In the genomic region with DNA sequence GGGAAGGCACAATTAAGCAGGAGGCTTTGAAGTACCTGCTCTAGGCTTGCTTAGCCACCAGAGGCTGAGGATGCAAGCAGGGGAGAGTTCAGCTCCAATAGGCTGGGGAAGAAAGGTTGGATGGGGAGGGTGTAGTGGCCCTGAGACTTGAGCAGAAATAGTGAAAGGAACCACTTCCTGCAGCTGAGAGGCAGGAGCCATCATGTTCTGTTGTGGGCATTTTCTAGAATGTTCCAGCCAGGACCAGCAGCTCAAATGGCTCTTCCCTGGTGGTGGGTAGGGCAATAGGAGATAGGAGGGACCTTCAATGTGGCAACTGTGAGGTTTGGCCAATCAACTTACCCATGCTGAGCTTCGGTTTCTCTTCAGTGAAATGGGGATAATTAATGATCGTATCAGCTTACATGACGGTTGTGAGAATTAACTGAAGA, we compare ENCODE assay signal across 14 cellular contexts.
DNase-seq lines count a peak whose midpoint lies in the region; ATAC-seq and TF ChIP-seq lines count a peak whose summit lies in the region.
"Had no signal": no experiment of that assay in that cellular context is flagged by ENCODE, and none has a peak within 500 bp of the region (broad histone marks: within the 10 kb centered on the region; RNA-seq: fewer than 3 reads in every experiment).

No MANE protein-coding gene starts in this region.

- peaks cover 14% of the 10 kb centered on the region for H3K36me3 Mint-ChIP-seq in stimulated activated naive CD8-positive, alpha-beta T cell treated with anti-CD3 and anti-CD28 coated beads, Interleukin-15, Interleukin-2, amounts not matched to agents 100 ng/mL and 50 ng/mL, for 24 hours (ENCODE audit: low read depth)
- peaks cover 11% of the 10 kb centered on the region for H3K36me3 Mint-ChIP-seq in endothelial cell (ENCODE audit: low read depth, unreplicated experiment)
- H3K36me3 Mint-ChIP-seq in activated T-helper 2 cell treated with anti-CD3 and anti-CD28 coated beads, Interferon-gamma antibody, Interleukin-2, Interleukin-4, amounts not matched to agents 10 μg/mL and 5 μg/mL and 100 μg/mL, durations not matched to agents 14 hours and 24 hours and 36 hours (ENCODE audit: low read depth) = no peaks in the 10 kb centered on the region
- H3K36me3 Mint-ChIP-seq: activated CD8-positive, alpha-beta memory T cell treated with anti-CD3 and anti-CD28 coated beads, Interleukin-2, amount 10 ng/mL, durations not matched to agents 7 days and 5 days had no signal

- no peak overlapping the region for H3K4me3 Mint-ChIP-seq in stimulated activated naive CD8-positive, alpha-beta T cell treated with anti-CD3 and anti-CD28 coated beads, Interleukin-15, Interleukin-2, amounts not matched to agents 100 ng/mL and 50 ng/mL, for 24 hours
- peak overlapping the region; percentile 51 for H3K4me3 Mint-ChIP-seq in endothelial cell (ENCODE audit: unreplicated experiment)
- no peak overlapping the region for H3K4me3 Mint-ChIP-seq in activated T-helper 2 cell treated with anti-CD3 and anti-CD28 coated beads, Interferon-gamma antibody, Interleukin-2, Interleukin-4, amounts not matched to agents 10 μg/mL and 5 μg/mL and 100 μg/mL, durations not matched to agents 14 hours and 24 hours and 36 hours (ENCODE audit: low read depth)
- H3K4me3 Mint-ChIP-seq: activated CD8-positive, alpha-beta memory T cell treated with anti-CD3 and anti-CD28 coated beads, Interleukin-2, amount 10 ng/mL, durations not matched to agents 7 days and 5 days; HFFc6 had no signal

- peaks cover 25% of the 10 kb centered on the region for H3K4me1 Mint-ChIP-seq in stimulated activated naive CD8-positive, alpha-beta T cell treated with anti-CD3 and anti-CD28 coated beads, Interleukin-15, Interleukin-2, amounts not matched to agents 100 ng/mL and 50 ng/mL, for 24 hours (ENCODE audit: low read depth)
- H3K4me1 Mint-ChIP-seq in endothelial cell (ENCODE audit: unreplicated experiment) = peaks cover 22% of the 10 kb centered on the region
- H3K4me1 Mint-ChIP-seq in activated T-helper 2 cell treated with anti-CD3 and anti-CD28 coated beads, Interferon-gamma antibody, Interleukin-2, Interleukin-4, amounts not matched to agents 10 μg/mL and 5 μg/mL and 100 μg/mL, durations not matched to agents 14 hours and 24 hours and 36 hours (ENCODE audit: low read depth) = peaks cover 2% of the 10 kb centered on the region

- DNase-seq in stimulated activated naive CD8-positive, alpha-beta T cell treated with anti-CD3 and anti-CD28 coated beads, Interleukin-15, Interleukin-2, amounts not matched to agents 100 U/mL and 50 U/mL, for 24 hours = no peak
- peak; percentile 81 for DNase-seq in NCI-H510A treated with DMSO at 0.1 percent for 48 hours (lab: John Stamatoyannopoulos, UW)
- no peak for DNase-seq in endothelial cell (ENCODE audit: low spot score)
- no peak for DNase-seq in HT-29 (ENCODE audit: low spot score)
- no peak for DNase-seq in superior temporal gyrus (ENCODE audit: extremely low spot score)
- no peak for DNase-seq in activated T-helper 2 cell treated with anti-CD3 and anti-CD28 coated beads, Interferon-gamma antibody, Interleukin-2, Interleukin-4, amounts not matched to agents 10 μg/mL and 5 μg/mL and 100 μg/mL, durations not matched to agents 14 hours and 24 hours and 36 hours (ENCODE audit: low spot score)
- DNase-seq: activated CD8-positive, alpha-beta memory T cell treated with anti-CD3 and anti-CD28 coated beads, Interleukin-2, amount 10 ng/mL, durations not matched to agents 7 days and 5 days; HFFc6; NCI-H1048; psoas muscle; testis had no signal

- no peak for ATAC-seq in stimulated activated naive CD8-positive, alpha-beta T cell treated with anti-CD3 and anti-CD28 coated beads, Interleukin-15, Interleukin-2, amounts not matched to agents 100 U/mL and 50 U/mL, for 24 hours
- no peak for ATAC-seq in HG03196 (IDR thresholded peaks at IDR 0.05; ENCODE audit: unreplicated experiment)
- ATAC-seq: activated CD8-positive, alpha-beta memory T cell treated with anti-CD3 and anti-CD28 coated beads, Interleukin-2, amount 10 ng/mL, durations not matched to agents 7 days and 5 days; activated naive CD4-positive, alpha-beta T cell treated with anti-CD3 and anti-CD28 coated beads, Interleukin-2, amount 50 U/mL, for 72 hours; psoas muscle had no signal

- intact Hi-C loops in activated T-helper 2 cell treated with anti-CD3 and anti-CD28 coated beads, Interferon-gamma antibody, Interleukin-2, Interleukin-4, amounts not matched to agents 10 μg/mL and 5 μg/mL and 100 μg/mL, durations not matched to agents 14 hours and 24 hours and 36 hours (cut with micrococcal nuclease) = no loop called here

- no peak for TF ChIP-seq CTCF in endothelial cell (IDR thresholded peaks at IDR 0.05; ENCODE audit: unreplicated experiment)

- peak overlapping the region; percentile 1 for H3K27ac Mint-ChIP-seq in stimulated activated naive CD8-positive, alpha-beta T cell treated with anti-CD3 and anti-CD28 coated beads, Interleukin-15, Interleukin-2, amounts not matched to agents 100 ng/mL and 50 ng/mL, for 24 hours
- peak overlapping the region; percentile 48 for H3K27ac Mint-ChIP-seq in endothelial cell (ENCODE audit: unreplicated experiment)
- no peak overlapping the region for H3K27ac Mint-ChIP-seq in activated T-helper 2 cell treated with anti-CD3 and anti-CD28 coated beads, Interferon-gamma antibody, Interleukin-2, Interleukin-4, amounts not matched to agents 10 μg/mL and 5 μg/mL and 100 μg/mL, durations not matched to agents 14 hours and 24 hours and 36 hours
- H3K27ac Mint-ChIP-seq: activated CD8-positive, alpha-beta memory T cell treated with anti-CD3 and anti-CD28 coated beads, Interleukin-2, amount 10 ng/mL, durations not matched to agents 7 days and 5 days; HFFc6 had no signal

- H3K27me3 Mint-ChIP-seq in stimulated activated naive CD8-positive, alpha-beta T cell treated with anti-CD3 and anti-CD28 coated beads, Interleukin-15, Interleukin-2, amounts not matched to agents 100 ng/mL and 50 ng/mL, for 24 hours = no peaks in the 10 kb centered on the region
- H3K27me3 Mint-ChIP-seq in endothelial cell (ENCODE audit: unreplicated experiment) = peaks cover 15% of the 10 kb centered on the region
- no peaks in the 10 kb centered on the region for H3K27me3 Mint-ChIP-seq in activated T-helper 2 cell treated with anti-CD3 and anti-CD28 coated beads, Interferon-gamma antibody, Interleukin-2, Interleukin-4, amounts not matched to agents 10 μg/mL and 5 μg/mL and 100 μg/mL, durations not matched to agents 14 hours and 24 hours and 36 hours (ENCODE audit: low read depth)
- H3K27me3 Mint-ChIP-seq: activated CD8-positive, alpha-beta memory T cell treated with anti-CD3 and anti-CD28 coated beads, Interleukin-2, amount 10 ng/mL, durations not matched to agents 7 days and 5 days had no signal

- no peaks in the 10 kb centered on the region for H3K9me3 Mint-ChIP-seq in stimulated activated naive CD8-positive, alpha-beta T cell treated with anti-CD3 and anti-CD28 coated beads, Interleukin-15, Interleukin-2, amounts not matched to agents 100 ng/mL and 50 ng/mL, for 24 hours
- no peaks in the 10 kb centered on the region for H3K9me3 Mint-ChIP-seq in endothelial cell (ENCODE audit: unreplicated experiment)
- no peaks in the 10 kb centered on the region for H3K9me3 Mint-ChIP-seq in activated T-helper 2 cell treated with anti-CD3 and anti-CD28 coated beads, Interferon-gamma antibody, Interleukin-2, Interleukin-4, amounts not matched to agents 10 μg/mL and 5 μg/mL and 100 μg/mL, durations not matched to agents 14 hours and 24 hours and 36 hours
- H3K9me3 Mint-ChIP-seq: activated naive CD4-positive, alpha-beta T cell treated with anti-CD3 and anti-CD28 coated beads, Interleukin-2, amount 50 U/mL, for 72 hours; HFFc6 had no signal
